In the genomic region with DNA sequence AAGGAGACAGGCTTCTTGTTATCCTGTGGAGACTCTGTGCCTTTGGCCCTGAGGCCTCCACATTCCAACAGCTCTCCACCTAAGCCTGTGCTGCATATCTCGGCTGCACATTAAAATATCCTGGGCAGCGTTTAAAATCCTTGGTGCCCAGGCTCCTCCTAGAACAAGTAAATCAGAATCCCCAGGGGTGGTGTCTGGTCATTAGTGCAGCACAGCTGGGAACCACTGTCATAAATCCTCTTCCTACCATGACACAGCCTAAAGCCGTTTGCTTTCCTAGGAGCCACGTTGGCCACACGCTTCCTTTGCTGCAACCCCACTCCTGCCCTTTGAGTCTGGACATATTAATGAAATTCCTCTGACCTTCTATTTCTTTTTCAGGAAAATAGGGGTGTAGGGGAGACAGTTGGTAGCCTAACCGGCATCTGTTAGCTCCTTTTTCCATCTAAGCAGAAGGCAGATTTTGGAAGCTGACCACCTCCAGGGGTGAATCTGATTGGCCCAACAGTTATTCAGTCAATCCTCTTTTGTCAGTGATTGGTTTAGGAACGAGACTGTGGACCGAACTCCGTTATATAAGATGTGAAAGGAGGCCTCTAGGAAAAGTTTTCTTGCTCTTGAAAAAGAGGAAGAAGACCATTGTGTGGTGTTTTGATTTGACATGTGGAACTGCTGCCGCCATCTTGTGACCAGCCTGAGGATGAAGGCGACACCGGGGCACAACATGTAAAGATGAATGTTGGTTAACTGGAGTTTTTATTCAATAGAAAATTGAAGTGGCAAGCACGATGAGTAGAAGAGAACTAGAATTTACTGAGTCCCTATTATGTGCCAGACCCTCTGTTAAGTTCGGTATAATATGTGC, we compare ENCODE assay signal across 15 cellular contexts.
"Had no signal": no experiment of that assay in that cellular context is flagged by ENCODE, and none has a peak within 500 bp of the region (broad histone marks: within the 10 kb centered on the region; RNA-seq: fewer than 3 reads in every experiment).

No MANE protein-coding gene starts in this region.

- H3K4me1 Mint-ChIP-seq: activated naive CD8-positive, alpha-beta T cell treated with anti-CD3 and anti-CD28 coated beads for 36 hours had no signal

- H3K27me3 Mint-ChIP-seq: activated naive CD8-positive, alpha-beta T cell treated with anti-CD3 and anti-CD28 coated beads for 36 hours had no signal

- H3K4me1 ChIP-seq: breast epithelium had no signal

- DNase-seq: activated CD4-positive, alpha-beta T cell treated with anti-CD3 and anti-CD28 coated beads, Interleukin-2, amount 50 U/mL, for 4 hours; activated gamma-delta T cell; activated naive CD8-positive, alpha-beta T cell treated with anti-CD3 and anti-CD28 coated beads for 36 hours; activated T-cell treated with anti-CD3 and anti-CD28 coated beads, Interleukin-2, amount 50 U/mL, for 4 hours; anterior cingulate cortex; foreskin keratinocyte; mammary epithelial cell; stimulated activated CD4-positive, alpha-beta T cell treated with anti-CD3 and anti-CD28 coated beads, Interleukin-15, amount 100 ng/mL, for 24 hours; stimulated activated CD4-positive, alpha-beta T cell treated with anti-CD3 and anti-CD28 coated beads, Interleukin-4, amount 100 ng/mL, for 24 hours; upper lobe of left lung had no signal

- H3K36me3 ChIP-seq: breast epithelium, esophagus muscularis mucosa, upper lobe of left lung had no signal

- H3K27me3 ChIP-seq: breast epithelium, esophagus muscularis mucosa, foreskin keratinocyte, upper lobe of left lung had no signal

- H3K36me3 Mint-ChIP-seq: activated naive CD8-positive, alpha-beta T cell treated with anti-CD3 and anti-CD28 coated beads for 36 hours had no signal

- H3K9me3 ChIP-seq: breast epithelium, esophagus muscularis mucosa, upper lobe of left lung had no signal

- H3K4me3 Mint-ChIP-seq: activated naive CD8-positive, alpha-beta T cell treated with anti-CD3 and anti-CD28 coated beads for 36 hours; activated T-cell treated with anti-CD3 and anti-CD28 coated beads, Interleukin-2, amount 50 U/mL, for 4 hours; stimulated activated naive CD8-positive, alpha-beta T cell treated with anti-CD3 and anti-CD28 coated beads, Interleukin-15, Interleukin-2, amounts not matched to agents 100 ng/mL and 50 ng/mL, for 24 hours had no signal

- H3K27ac Mint-ChIP-seq: activated naive CD8-positive, alpha-beta T cell treated with anti-CD3 and anti-CD28 coated beads for 36 hours; stimulated activated naive CD8-positive, alpha-beta T cell treated with anti-CD3 and anti-CD28 coated beads, Interleukin-15, Interleukin-2, amounts not matched to agents 100 ng/mL and 50 ng/mL, for 24 hours had no signal

- H3K27ac ChIP-seq: breast epithelium, esophagus muscularis mucosa, foreskin keratinocyte, upper lobe of left lung had no signal

- FAIRE-seq: endometrium, islet of Langerhans had no signal

- H3K9me3 Mint-ChIP-seq: activated naive CD8-positive, alpha-beta T cell treated with anti-CD3 and anti-CD28 coated beads for 36 hours; activated T-cell treated with anti-CD3 and anti-CD28 coated beads, Interleukin-2, amount 50 U/mL, for 4 hours; stimulated activated naive CD8-positive, alpha-beta T cell treated with anti-CD3 and anti-CD28 coated beads, Interleukin-15, Interleukin-2, amounts not matched to agents 100 ng/mL and 50 ng/mL, for 24 hours had no signal

- H3K4me3 ChIP-seq: breast epithelium, esophagus muscularis mucosa, upper lobe of left lung had no signal
